15 cellular contexts compared by ENCODE assay signal in the genomic region with DNA sequence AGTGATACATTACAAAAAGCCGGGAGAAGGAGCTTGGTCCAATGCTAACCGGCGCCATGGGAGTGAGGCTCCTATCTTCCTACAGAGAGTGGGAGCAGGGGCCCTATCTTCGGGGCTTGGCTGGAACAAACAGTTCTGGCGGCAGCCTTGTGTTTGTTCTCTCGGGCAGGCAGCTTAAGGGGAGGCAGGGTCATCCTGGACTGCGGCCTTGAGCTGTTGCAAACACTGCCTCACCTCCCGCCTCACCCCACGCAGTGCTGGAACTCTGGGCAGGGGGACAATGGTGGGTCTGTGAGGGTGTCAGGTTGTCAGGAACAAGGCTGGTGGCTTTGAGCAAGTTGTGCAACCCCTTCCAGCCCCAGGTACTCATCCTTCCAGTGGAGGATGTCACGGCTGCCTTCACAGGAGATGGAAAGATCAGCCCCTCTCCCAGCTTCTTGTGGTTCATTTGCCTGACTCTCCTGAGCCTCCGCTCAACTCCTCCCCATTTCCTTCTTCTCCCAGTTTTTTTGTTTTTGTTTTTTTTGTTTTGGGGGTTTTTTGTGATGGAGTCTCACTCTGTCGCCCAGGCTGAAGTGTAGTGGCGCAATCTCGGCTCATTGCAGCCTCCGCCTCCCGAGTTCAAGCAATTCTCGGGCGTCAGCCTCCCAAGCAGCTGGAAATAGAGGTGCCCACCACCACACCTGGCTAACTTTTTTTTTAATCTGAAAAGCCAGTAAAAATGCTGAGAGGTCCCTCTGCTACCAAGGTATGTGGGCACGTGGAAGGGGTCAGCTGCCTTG. TPM values are rescaled to one million over a fixed set of nuclear protein-coding genes. Genes with fewer than 3 reads are reported as not detected.
A peak's percentile ranks its signal among the peaks of the same experiment; 100 is the strongest.
DNase-seq lines count a peak whose midpoint lies in the region; ATAC-seq and TF ChIP-seq lines count a peak whose summit lies in the region.
"Had no signal": no experiment of that assay in that cellular context is flagged by ENCODE, and none has a peak within 500 bp of the region (broad histone marks: within the 10 kb centered on the region; RNA-seq: fewer than 3 reads in every experiment).

No MANE protein-coding gene starts in this region.

- H3K4me3 Mint-ChIP-seq in MCF 10A (ENCODE audit: unreplicated experiment) = no peak overlapping the region
- H3K4me3 Mint-ChIP-seq: activated naive CD8-positive, alpha-beta T cell treated with anti-CD3 and anti-CD28 coated beads, Interleukin-2, amount 10 ng/mL, durations not matched to agents 7 days and 5 days; natural killer cell; T-helper 2 cell treated with Interferon-gamma antibody and Interleukin-4, amounts not matched to agents 5 μg/mL and 100 μg/mL, for 36 hours had no signal

- TF ChIP-seq EP300 in upper lobe of left lung (IDR thresholded peaks at IDR 0.05) = peak in 2 of 4 donors; percentile 11 to 53

- no peaks in the 10 kb centered on the region for H3K79me2 ChIP-seq in osteoblast (ENCODE audit: insufficient read depth, low read length)

- CTCF ChIA-PET in MCF 10A (lab: Yijun Ruan, JAX) = interaction anchor here (1.1 kb wide), 1 partner anchor 60 kb away, joined by 4 read pairs; no protein-coding TSS in a partner anchor

- no peak overlapping the region for H3K27ac Mint-ChIP-seq in MCF 10A (ENCODE audit: low read depth, unreplicated experiment)
- H3K27ac Mint-ChIP-seq: activated naive CD8-positive, alpha-beta T cell treated with anti-CD3 and anti-CD28 coated beads, Interleukin-2, amount 10 ng/mL, durations not matched to agents 7 days and 5 days; natural killer cell; T-helper 2 cell treated with Interferon-gamma antibody and Interleukin-4, amounts not matched to agents 5 μg/mL and 100 μg/mL, for 36 hours had no signal

- H3K4me3 ChIP-seq in body of pancreas (no peak overlapping the region), osteoblast (ENCODE audit: insufficient read depth, low read length) (no peak overlapping the region), upper lobe of left lung (no peak overlapping the region)
- H3K4me3 ChIP-seq: PC-9 had no signal

- H3K27me3 ChIP-seq in body of pancreas (no peaks in the 10 kb centered on the region), osteoblast (ENCODE audit: insufficient read depth, low read length) (peaks cover 17% of the 10 kb centered on the region), upper lobe of left lung (no peaks in the 10 kb centered on the region)

- H4K20me1 ChIP-seq in osteoblast (ENCODE audit: insufficient read depth, low read length) = no peaks in the 10 kb centered on the region

- ATAC-seq in body of pancreas (peak; percentile 84), upper lobe of left lung (ENCODE audit: low FRiP score in 2 of 2) (peak; percentile 12 to 65), HG02610 (IDR thresholded peaks at IDR 0.05; ENCODE audit: unreplicated experiment) (no peak)
- ATAC-seq: natural killer cell had no signal

- TF ChIP-seq POLR2A in body of pancreas (IDR thresholded peaks at IDR 0.05) (peak in 1 of 3 donors; percentile 25), upper lobe of left lung (IDR thresholded peaks at IDR 0.05) (no peak)

- no peaks in the 10 kb centered on the region for H3K9me3 Mint-ChIP-seq in MCF 10A (ENCODE audit: unreplicated experiment)
- H3K9me3 Mint-ChIP-seq: activated naive CD8-positive, alpha-beta T cell treated with anti-CD3 and anti-CD28 coated beads, Interleukin-2, amount 10 ng/mL, durations not matched to agents 7 days and 5 days; natural killer cell; T-helper 2 cell treated with Interferon-gamma antibody and Interleukin-4, amounts not matched to agents 5 μg/mL and 100 μg/mL, for 36 hours had no signal

- intact Hi-C loops in body of pancreas (cut with DNase I) = no loop called here
- intact Hi-C loops in MCF 10A (cut with micrococcal nuclease) = no loop called here

- TF ChIP-seq CTCF in body of pancreas (IDR thresholded peaks at IDR 0.05) (no peak), osteoblast (IDR thresholded peaks at IDR 0.05; ENCODE audit: extremely low read depth, low read depth, low read length) (no peak), upper lobe of left lung (IDR thresholded peaks at IDR 0.05) (no peak), MCF 10A (IDR thresholded peaks at IDR 0.05; ENCODE audit: unreplicated experiment) (no peak)

- no peaks in the 10 kb centered on the region for H3K27me3 Mint-ChIP-seq in MCF 10A (ENCODE audit: insufficient read depth, unreplicated experiment)

- H3K36me3 Mint-ChIP-seq in MCF 10A (ENCODE audit: insufficient read depth, unreplicated experiment) = peaks cover 4% of the 10 kb centered on the region
- H3K36me3 Mint-ChIP-seq: activated naive CD8-positive, alpha-beta T cell treated with anti-CD3 and anti-CD28 coated beads, Interleukin-2, amount 10 ng/mL, durations not matched to agents 7 days and 5 days; natural killer cell had no signal

- POLR2A ChIA-PET in MCF 10A (lab: Yijun Ruan, JAX) = no interaction called here

- H3K4me1 ChIP-seq in body of pancreas (peaks cover 26% of the 10 kb centered on the region), osteoblast (ENCODE audit: insufficient read depth, low read length) (peaks cover 13% of the 10 kb centered on the region), upper lobe of left lung (peaks cover 12 to 38% (median 24%) of the 10 kb centered on the region in 4 donors)

- H3K9me3 ChIP-seq in body of pancreas (no peaks in the 10 kb centered on the region), osteoblast (ENCODE audit: low read depth, low read length) (no peaks in the 10 kb centered on the region), upper lobe of left lung (no peaks in the 10 kb centered on the region)

- peak overlapping the region in 3 of 4 donors; percentile 40 to 70 (median 58) for H3K27ac ChIP-seq in body of pancreas
- no peak overlapping the region for H3K27ac ChIP-seq in osteoblast (ENCODE audit: low read depth, low read length)
- peak overlapping the region; percentile 6 to 60 (median 34) for H3K27ac ChIP-seq in upper lobe of left lung
- H3K27ac ChIP-seq: PC-9 had no signal

- H3K36me3 ChIP-seq in body of pancreas (replicated peaks in 1 of 2; ENCODE audit: insufficient read depth in 1 of 2, low read depth in 2 of 2) (no peaks in the 10 kb centered on the region), osteoblast (ENCODE audit: insufficient read depth, low read length) (no peaks in the 10 kb centered on the region), upper lobe of left lung (no peaks in the 10 kb centered on the region)

- DNase-seq in body of pancreas (peak; percentile 55 to 81 (median 74)), left kidney (ENCODE audit: low read depth, low spot score) (peak; percentile 75), osteoblast (ENCODE audit: insufficient read length, low spot score, missing footprints) (peak; percentile 41), upper lobe of left lung (no peak), MCF 10A (ENCODE audit: unreplicated experiment) (no peak), MV-4-11 (lab: John Stamatoyannopoulos, UW) (no peak)
- DNase-seq in activated CD8-positive, alpha-beta memory T cell treated with anti-CD3 and anti-CD28 coated beads, Interleukin-2, amount 50 U/mL, for 4 hours = no peak
- DNase-seq: activated naive CD8-positive, alpha-beta T cell treated with anti-CD3 and anti-CD28 coated beads, Interleukin-2, amount 10 ng/mL, durations not matched to agents 7 days and 5 days; dermis blood vessel endothelial cell; natural killer cell; NCI-H1417 treated with DMSO at 0.1 percent for 48 hours; NCI-H2171; PC-9 had no signal

- no TSS peak for BruUV-seq in MCF 10A (replicated peaks; lab: Mats Ljungman, UMichigan)

- no peak overlapping the region for H2AFZ ChIP-seq in osteoblast (ENCODE audit: low read length)
- H2AFZ ChIP-seq: PC-9 had no signal

- no peak overlapping the region for H3K4me2 ChIP-seq in osteoblast (ENCODE audit: insufficient read depth, low read length)
- H3K4me2 ChIP-seq: PC-9 had no signal

- H3K4me1 Mint-ChIP-seq in MCF 10A (ENCODE audit: insufficient read depth, unreplicated experiment) = peaks cover 19% of the 10 kb centered on the region
- H3K4me1 Mint-ChIP-seq: activated naive CD8-positive, alpha-beta T cell treated with anti-CD3 and anti-CD28 coated beads, Interleukin-2, amount 10 ng/mL, durations not matched to agents 7 days and 5 days; natural killer cell had no signal

- WGBS in body of pancreas, 2 donors = 56 to 59% methylated on average over 18 of the region's 19 CpGs
- 71 to 74% methylated on average over 13 to 19 of the region's 19 CpGs for WGBS in upper lobe of left lung, 2 donors

RNA-seq across cellular contexts. Expression of gene SPOCK2, which starts 57.4 kb away (rescaled TPM):
- total RNA-seq in body of pancreas (1 to 10 TPM; 2.0 to 7.3 TPM), osteoblast (0.36 and 0.59 TPM in 2 replicates), upper lobe of left lung (100 to 1,000 TPM in 5 of 6 donors, 10 to 100 TPM in 1; 62.9 to 532 (median 159) TPM), MCF 10A (2022) (1.2 and 1.3 TPM in 2 replicates)

Comparison
In these comparisons a context has a peak if more than half of its experiments do, and no peak if none do; other contexts are left out.
1. DNase-seq: peak in body of pancreas (4 of 4), left kidney (single experiment) and osteoblast (single experiment); none in upper lobe of left lung (0 of 2), MCF 10A (single experiment), activated CD8-positive, alpha-beta memory T cell treated with anti-CD3 and anti-CD28 coated beads, Interleukin-2, amount 50 U/mL, for 4 hours (single experiment) and MV-4-11 (single experiment).
2. RNA of gene SPOCK2, which starts 57.4 kb away (total RNA-seq): 62.9 to 532 TPM in upper lobe of left lung; 2.0 to 7.3 TPM in body of pancreas, 1.2 to 1.3 TPM in MCF 10A and 0.36 to 0.59 TPM in osteoblast; every median in the first group is over 4 times any median in the second.